ENCODE assay signal across 8 cellular contexts in genomic region chr5:141084487-141084989, GRCh38. TPM values are rescaled to one million over a fixed set of nuclear protein-coding genes. Genes with fewer than 3 reads are reported as not detected.
DNase-seq lines count a peak whose midpoint lies in the region; ATAC-seq and TF ChIP-seq lines count a peak whose summit lies in the region.

No MANE protein-coding gene starts in this region.

- no peaks in the 10 kb centered on the region for H3K9me3 ChIP-seq in iPS-18c (ENCODE audit: control insufficient read depth, insufficient read depth, low read length)

- peak; percentile 55 to 75 for TF ChIP-seq CTCF in brain (conservative IDR thresholded peaks at IDR 0.05)

- peak overlapping the region; percentile 41; the same call in 1 of the 2 replicates for H3K4me3 ChIP-seq in iPS-18c (ENCODE audit: insufficient read depth, low read depth, low read length)
- H3K4me3 ChIP-seq in skeletal muscle cell (ENCODE audit: low read depth, low read length): peak overlapping the region; percentile 37

- no peak for ATAC-seq in HG03342 (IDR thresholded peaks at IDR 0.05; ENCODE audit: unreplicated experiment)

- DNase-seq in DMS 273 (lab: John Stamatoyannopoulos, UW; ENCODE audit: unreplicated experiment) (peak; percentile 81), HPDE6-E6E7 (ENCODE audit: extremely low spot score) (peak; percentile 36), SW480 (ENCODE audit: low spot score) (peak; percentile 83), skeletal muscle cell (ENCODE audit: low read depth) (no peak), NCI-H1092 (lab: John Stamatoyannopoulos, UW) (no peak)

- peak overlapping the region; percentile 94 to 99 (median 96) for H3K27ac Mint-ChIP-seq in brain

- H3K4me1 Mint-ChIP-seq in brain: peaks cover 27% of the 10 kb centered on the region

- peaks cover 3% of the 10 kb centered on the region for H3K27me3 Mint-ChIP-seq in brain

- peak overlapping the region; percentile 89 to 93 (median 92) for H3K4me3 Mint-ChIP-seq in brain

- H3K9me3 Mint-ChIP-seq in brain: peaks cover 11 to 42% (median 37%) of the 10 kb centered on the region in 5 experiments

- peaks cover 22% of the 10 kb centered on the region for H3K36me3 Mint-ChIP-seq in brain

RNA-seq across cellular contexts. Expression of gene PCDHB2, which starts 9.9 kb away (rescaled TPM):
- polyA plus RNA-seq in brain (ENCODE audit: insufficient read depth, low read depth, low replicate concordance): 37.5 TPM

RNA-seq across cellular contexts. Expression of gene PCDHB3, which starts 15.7 kb away (rescaled TPM):
- polyA plus RNA-seq in brain (ENCODE audit: insufficient read depth, low read depth, low replicate concordance): 1.0 TPM

RNA-seq across cellular contexts. Expression of gene PCDHB1, which starts 33.4 kb away (rescaled TPM):
- 0.32 TPM for polyA plus RNA-seq in brain (ENCODE audit: insufficient read depth, low read depth, low replicate concordance)

RNA-seq across cellular contexts. Expression of gene PCDHB4, which starts 37.1 kb away (rescaled TPM):
- 3.2 TPM for polyA plus RNA-seq in brain (ENCODE audit: insufficient read depth, low read depth, low replicate concordance)

RNA-seq across cellular contexts. Expression of gene PCDHB5, which starts 50.5 kb away (rescaled TPM):
- polyA plus RNA-seq in brain (ENCODE audit: insufficient read depth, low read depth, low replicate concordance): 57.4 TPM

Comparison
In these comparisons a context has a peak if more than half of its experiments do, and no peak if none do; other contexts are left out.
1. DNase-seq: peak in DMS 273 (single experiment), HPDE6-E6E7 (single experiment) and SW480 (single experiment); none in skeletal muscle cell (single experiment) and NCI-H1092 (single experiment).